ENCODE assay signal across 8 cellular contexts in the genomic region with DNA sequence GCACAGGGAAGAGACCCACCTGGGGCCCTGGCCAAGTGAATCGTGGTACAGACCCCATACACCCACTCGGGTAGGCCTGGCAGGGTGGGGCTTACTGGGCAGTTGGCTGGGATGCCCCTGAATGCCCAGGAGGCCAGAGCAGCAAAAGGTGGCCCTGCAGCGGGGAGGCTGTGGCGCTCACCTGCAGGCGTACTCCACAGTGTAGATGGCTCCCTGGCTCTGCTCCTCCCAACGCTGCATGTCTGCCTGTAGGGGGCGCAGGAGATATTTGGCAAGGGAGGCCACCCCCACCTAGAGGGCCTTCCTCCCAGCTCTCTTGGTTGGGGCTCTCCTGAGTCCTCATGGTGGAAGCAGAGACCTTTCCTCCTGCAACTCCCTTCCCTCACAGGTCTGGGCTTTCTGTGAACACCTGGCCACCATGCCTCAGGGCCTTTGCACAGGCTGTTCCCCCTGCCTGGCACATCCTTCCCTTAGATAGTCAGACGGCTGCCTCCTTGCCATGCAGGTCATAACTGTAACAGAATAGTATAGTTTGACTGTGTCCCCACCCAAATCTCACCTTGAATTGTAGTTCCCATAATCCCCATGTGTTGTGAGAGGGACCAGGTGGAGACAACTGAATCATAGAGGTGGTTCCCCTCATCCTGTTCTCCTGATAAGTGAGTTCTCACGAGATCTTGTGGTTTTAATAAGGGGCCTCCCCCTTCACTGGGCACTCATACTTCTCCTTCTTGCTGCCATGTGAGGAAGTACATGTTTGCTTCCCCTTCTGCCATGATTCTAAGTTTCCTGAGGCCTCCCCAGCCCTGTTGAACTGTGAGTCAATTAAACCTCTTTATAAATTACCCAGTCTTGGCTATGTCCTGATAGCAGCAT. TPM values are rescaled to one million over a fixed set of nuclear protein-coding genes. Genes with fewer than 3 reads are reported as not detected.
DNase-seq lines count a peak whose midpoint lies in the region; ATAC-seq and TF ChIP-seq lines count a peak whose summit lies in the region.

No MANE protein-coding gene starts in this region.

- no peaks in the 10 kb centered on the region for H3K9me3 ChIP-seq in Peyer's patch
- H3K9me3 ChIP-seq in heart right ventricle, result peaks cover 0 to 4% (median 0%) of the 10 kb centered on the region in 11 donors

- DNase-seq in AG10803 (ENCODE audit: low read depth) (peak; percentile 16), H4 (ENCODE audit: low spot score) (peak; percentile 53), Peyer's patch (peak in 2 of 3 donors; percentile 57 to 73), activated T-helper 1 cell treated with Interleukin-2 at 50 U/mL for 16 hours (ENCODE audit: low read depth) (peak; percentile 47), heart right ventricle (no peak), medulla oblongata (ENCODE audit: extremely low spot score) (no peak)
- DNase-seq in stimulated activated CD4-positive, alpha-beta T cell treated with anti-CD3 and anti-CD28 coated beads, Interleukin-1b, Interleukin-23, amount 100 ng/mL, for 48 hours, result peak; percentile 59

- TF ChIP-seq CTCF in AG10803 (conservative IDR thresholded peaks at IDR 0.05; ENCODE audit: low read length), result peak; percentile 52
- TF ChIP-seq CTCF in Peyer's patch (IDR thresholded peaks at IDR 0.05), result peak; percentile 2 to 65 (median 56)
- peak in 8 of 9 donors; percentile 26 to 55 (median 50) for TF ChIP-seq CTCF in heart right ventricle (IDR thresholded peaks at IDR 0.05)

- 61 to 69% methylated on average over 9 of the region's 9 CpGs for WGBS in heart right ventricle, 2 donors

- peaks cover 0 to 40% (median 0%) of the 10 kb centered on the region in 3 donors for H3K36me3 ChIP-seq in Peyer's patch
- peaks cover 0 to 58% (median 6%) of the 10 kb centered on the region in 9 donors for H3K36me3 ChIP-seq in heart right ventricle

- ATAC-seq in heart right ventricle (peak in 6 of 8 donors; percentile 22 to 61 (median 46)), GM19035 (IDR thresholded peaks at IDR 0.05; ENCODE audit: unreplicated experiment) (no peak)

- H3K4me3 ChIP-seq in AG10803 (ENCODE audit: low read length) (no peak overlapping the region), Peyer's patch (no peak overlapping the region), heart right ventricle (no peak overlapping the region)

- no peaks in the 10 kb centered on the region for H3K27me3 ChIP-seq in Peyer's patch
- H3K27me3 ChIP-seq in heart right ventricle, result no peaks in the 10 kb centered on the region

- H3K27ac ChIP-seq in Peyer's patch (no peak overlapping the region), heart right ventricle (peak overlapping the region in 1 of 10 donors; percentile 79)

- H3K4me1 ChIP-seq in Peyer's patch (peaks cover 0 to 14% (median 8%) of the 10 kb centered on the region in 4 donors), heart right ventricle (peaks cover 9 to 34% (median 22%) of the 10 kb centered on the region in 9 donors)

- no peak for TF ChIP-seq POLR2A in Peyer's patch (IDR thresholded peaks at IDR 0.05)

- intact Hi-C loops in heart right ventricle (cut with DNase I), result no loop called here

RNA-seq across cellular contexts. Expression of a gene that starts 5.9 kb away (rescaled TPM):
- total RNA-seq in H4 (2014; rRNA removed; shearing (Covaris generic)), result 19.3 and 26.4 TPM in 2 replicates
- 10 to 100 TPM; 17.2 to 32.2 (median 22.1) TPM for total RNA-seq in Peyer's patch
- 10 to 100 TPM; 21.1 to 33.2 (median 25.0) TPM for total RNA-seq in heart right ventricle
- polyA plus RNA-seq in heart right ventricle, result 10 to 100 TPM; 22.0 to 27.9 TPM

RNA-seq across cellular contexts. Expression of a gene that starts 6.0 kb away (rescaled TPM):
- 106 and 111 TPM in 2 replicates for total RNA-seq in H4 (2014; rRNA removed; shearing (Covaris generic))
- total RNA-seq in Peyer's patch (10 to 100 TPM; 18.2 to 75.1 (median 51.9) TPM), heart right ventricle (10 to 100 TPM; 30.6 to 42.6 (median 35.8) TPM)
- polyA plus RNA-seq in heart right ventricle, result 100 to 1,000 TPM in 1 of 2 donors, 10 to 100 TPM in 1; 87.6 to 109 TPM

RNA-seq across cellular contexts. Expression of a gene that starts 16.0 kb away (rescaled TPM):
- 0.27 TPM in 1 of 2 replicates, not detected in the other for total RNA-seq in H4 (2014; rRNA removed; shearing (Covaris generic))
- total RNA-seq in Peyer's patch (1 to 10 TPM in 2 of 4 donors, not detected in 2; 5.0 to 7.4 TPM), heart right ventricle (under 1 TPM in 7 of 10 donors, not detected in 3; 0.34 to 0.99 (median 0.54) TPM)
- polyA plus RNA-seq in heart right ventricle, result 1 to 10 TPM in 1 of 2 donors, under 1 TPM in 1; 0.41 to 2.3 TPM

RNA-seq across cellular contexts. Expression of a gene that starts 17.1 kb away (rescaled TPM):
- 48.1 and 50.5 TPM in 2 replicates for total RNA-seq in H4 (2014; rRNA removed; shearing (Covaris generic))
- 10 to 100 TPM in 2 of 4 donors, 1 to 10 TPM in 2; 5.0 to 11.6 (median 8.7) TPM for total RNA-seq in Peyer's patch
- total RNA-seq in heart right ventricle, result 1 to 10 TPM; 3.2 to 8.5 (median 5.1) TPM
- polyA plus RNA-seq in heart right ventricle, result 10 to 100 TPM in 1 of 2 donors, 1 to 10 TPM in 1; 9.3 to 23.4 TPM

RNA-seq across cellular contexts. Expression of a gene that starts 25.7 kb away (rescaled TPM):
- not detected in 2 replicates for total RNA-seq in H4 (2014; rRNA removed; shearing (Covaris generic))
- total RNA-seq in Peyer's patch, result not detected
- total RNA-seq in heart right ventricle, result not detected
- not detected for polyA plus RNA-seq in heart right ventricle

Comparison
In these comparisons a context has a peak if more than half of its experiments do, and no peak if none do; other contexts are left out.
1. DNase-seq: peak in AG10803 (single experiment), H4 (single experiment), Peyer's patch (2 of 3), activated T-helper 1 cell treated with Interleukin-2 at 50 U/mL for 16 hours (single experiment) and stimulated activated CD4-positive, alpha-beta T cell treated with anti-CD3 and anti-CD28 coated beads, Interleukin-1b, Interleukin-23, amount 100 ng/mL, for 48 hours (single experiment); none in heart right ventricle (0 of 2) and medulla oblongata (single experiment).
2. Peak in every context shown above with its lines, with median percentiles within 50 percentile points of each other: CTCF ChIP-seq.